11 cellular contexts compared by ENCODE assay signal in the genomic region with DNA sequence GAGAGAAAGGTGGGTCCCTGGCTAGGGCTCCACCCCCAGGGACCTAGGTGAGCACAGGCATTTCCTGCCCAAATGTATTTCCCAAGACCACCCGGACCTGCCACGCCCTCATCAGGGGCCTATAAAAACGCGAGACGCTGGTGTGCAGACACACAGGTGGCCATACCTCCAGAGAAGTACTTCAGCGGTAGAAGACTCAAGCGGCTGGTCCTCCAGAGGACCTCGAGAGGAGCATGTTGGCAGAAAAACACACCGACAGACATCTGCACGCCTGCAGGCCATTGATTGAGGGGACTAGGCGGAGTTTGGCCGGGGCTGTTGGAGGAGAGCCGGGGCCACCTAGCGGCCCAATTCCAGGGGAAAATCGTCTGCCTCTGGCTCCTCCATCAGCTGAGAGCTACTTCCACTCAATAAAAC.
DNase-seq lines count a peak whose midpoint lies in the region; ATAC-seq, FAIRE-seq and TF ChIP-seq lines count a peak whose summit lies in the region.
"Had no signal": no experiment of that assay in that cellular context is flagged by ENCODE, and none has a peak within 500 bp of the region (broad histone marks: within the 10 kb centered on the region; RNA-seq: fewer than 3 reads in every experiment).

No MANE protein-coding gene starts in this region.

- CTCF ChIA-PET in HepG2 (lab: Yijun Ruan, JAX; ENCODE audit: low intra/inter-chr PET ratio, low total read pairs), result no interaction called here

- 44% methylated on average over 13 of the region's 15 CpGs for WGBS in HepG2 (ENCODE audit: low lambda C conversion rate)

- TF ChIP-seq RAD21 in HepG2 (CRISPR knock-in tag; IDR thresholded peaks at IDR 0.05), result no peak

- H3K4me3 ChIP-seq in HUES48 (ENCODE audit: low read depth, low read length) (peak overlapping the region; percentile 35), SJCRH30 (no peak overlapping the region), HepG2 (replicated peaks in 1 of 3; ENCODE audit: insufficient read depth in 1 of 3, low read depth in 2 of 3, low read length in 3 of 3) (no peak overlapping the region)
- H3K4me3 ChIP-seq: right lobe of liver had no signal

- in situ Hi-C loops in HepG2 (cut with HindIII; ENCODE audit: extremely low pct_ligation_motif_present, low pct_unique_long_range_greater_than_20kb), result no loop called here

- peak; percentile 73 for DNase-seq in DMS53 (lab: John Stamatoyannopoulos, UW)
- peak; percentile 11 to 33 for DNase-seq in SJCRH30
- DNase-seq in HepG2 (ENCODE audit: low spot score), result peak; percentile 25
- DNase-seq in NCI-H748 treated with DMSO at 0.1 percent for 48 hours (lab: John Stamatoyannopoulos, UW), result no peak
- no peak for DNase-seq in DMS153 (lab: John Stamatoyannopoulos, UW)
- DNase-seq in HPDE6-E6E7 (ENCODE audit: extremely low spot score), result no peak
- no peak for DNase-seq in NCI-H1417 treated with DMSO at 0.1 percent for 48 hours (lab: John Stamatoyannopoulos, UW)
- DNase-seq: KBM-7, kidney had no signal

- BruUV-seq in HepG2 (replicated peaks; lab: Mats Ljungman, UMichigan), result no TSS peak

- peak overlapping the region; percentile 45; the same call in 1 of the 2 replicates for H3K9ac ChIP-seq in HUES48 (ENCODE audit: low read depth, low read length)
- H3K9ac ChIP-seq in HepG2 (ENCODE audit: insufficient read depth, low read depth, low read length), result no peak overlapping the region

- H3K27me3 ChIP-seq in HUES48 (ENCODE audit: control insufficient read depth, insufficient read depth, low read length) (no peaks in the 10 kb centered on the region), SJCRH30 (no peaks in the 10 kb centered on the region), HepG2 (ENCODE audit: control insufficient read depth in 1 of 2, insufficient read depth in 2 of 2, low read length in 2 of 2) (no peaks in the 10 kb centered on the region; a peak in 1 of 5 replicates)

- peak; percentile 100 for ATAC-seq in HepG2

- H3K4me1 ChIP-seq in HUES48 (ENCODE audit: control insufficient read depth, insufficient read depth, low read length) (peaks cover 3% of the 10 kb centered on the region; the same call in 1 of the 2 replicates), SJCRH30 (no peaks in the 10 kb centered on the region), HepG2 (ENCODE audit: insufficient read depth, low read length) (no peaks in the 10 kb centered on the region)
- H3K4me1 ChIP-seq: right lobe of liver had no signal

- TF ChIP-seq EP300 in HepG2 (IDR thresholded peaks at IDR 0.05; ENCODE audit: low read depth in 2 of 2, low read length in 2 of 2), result no peak
- no peak for TF ChIP-seq EP300 in HepG2 (CRISPR knock-in tag; IDR thresholded peaks at IDR 0.05; ENCODE audit: borderline replicate concordance)

- no peaks in the 10 kb centered on the region for H3K79me2 ChIP-seq in HepG2 (ENCODE audit: insufficient read depth, low read length)

- TF ChIP-seq POLR2A in HepG2 (IDR thresholded peaks at IDR 0.05; ENCODE audit: insufficient read depth in 1 of 2, low read depth in 2 of 2, low read length in 2 of 2), result no peak

- no peaks in the 10 kb centered on the region for H4K20me1 ChIP-seq in HepG2 (ENCODE audit: insufficient read depth, low read length)

- H3K36me3 ChIP-seq in HUES48 (ENCODE audit: control insufficient read depth, insufficient read depth, low read length) (no peaks in the 10 kb centered on the region), SJCRH30 (no peaks in the 10 kb centered on the region), HepG2 (replicated peaks in 1 of 2; ENCODE audit: control insufficient read depth in 1 of 2, insufficient read depth in 2 of 2, low read length in 2 of 2) (no peaks in the 10 kb centered on the region)
- H3K36me3 ChIP-seq: right lobe of liver had no signal

- intact Hi-C loops in HepG2 (cut with micrococcal nuclease; ENCODE audit: unreplicated experiment), result loop anchor here (1.0 to 2.0 kb wide), 4 partner anchors 274 to 910 kb away; no protein-coding TSS in a partner anchor

- peak overlapping the region; percentile 11 for H2AFZ ChIP-seq in HepG2 (ENCODE audit: low read length)

- no peak for FAIRE-seq in HepG2 (lab: Jason Lieb, UNC)
- FAIRE-seq: kidney had no signal

- H3K27ac ChIP-seq in HUES48 (ENCODE audit: low read depth, low read length) (no peak overlapping the region), SJCRH30 (no peak overlapping the region), HepG2 (ENCODE audit: extremely low read length, insufficient read depth, low read length) (no peak overlapping the region)
- H3K27ac ChIP-seq: right lobe of liver had no signal

- TF ChIP-seq CTCF in HepG2 (CRISPR knock-in tag; IDR thresholded peaks at IDR 0.05), result peak; percentile 63

- peak overlapping the region; percentile 3 for H3K4me2 ChIP-seq in HepG2 (ENCODE audit: low read depth, low read length)

- H3K9me3 ChIP-seq in HUES48 (ENCODE audit: control insufficient read depth, insufficient read depth, low read length), result no peaks in the 10 kb centered on the region
- H3K9me3 ChIP-seq in SJCRH30 (replicated peaks), result no peaks in the 10 kb centered on the region
- no peaks in the 10 kb centered on the region for H3K9me3 ChIP-seq in HepG2 (ENCODE audit: low read length)
- H3K9me3 ChIP-seq: right lobe of liver had no signal

- POLR2A ChIA-PET in HepG2 (lab: Yijun Ruan, JAX), result no interaction called here

TF ChIP-seq in HepG2, 621 proteins besides CTCF, POLR2A, EP300 and RAD21:
- peak; percentile 55 for TF ChIP-seq STAG1 (CRISPR knock-in tag; IDR thresholded peaks at IDR 0.05)
- TF ChIP-seq GFI1 (CRISPR knock-in tag; IDR thresholded peaks at IDR 0.05; ENCODE audit: borderline replicate concordance), result no peak
- TF ChIP-seq ZMYM4 (CRISPR knock-in tag; IDR thresholded peaks at IDR 0.05), result peak; percentile 40; the same call in 1 of the 2 replicates

Comparison
In these comparisons a context has a peak if more than half of its experiments do, and no peak if none do; other contexts are left out.
1. DNase-seq: peak in DMS53 (single experiment), SJCRH30 (2 of 2) and HepG2 (single experiment); none in NCI-H748 treated with DMSO at 0.1 percent for 48 hours (single experiment), DMS153 (single experiment), HPDE6-E6E7 (single experiment) and NCI-H1417 treated with DMSO at 0.1 percent for 48 hours (single experiment).